Comparison of ENCODE assay signal across 24 cellular contexts in genomic region chr15:89303986-89304385, GRCh38.
"Had no signal": no experiment of that assay in that cellular context is flagged by ENCODE, and none has a peak within 500 bp of the region (broad histone marks: within the 10 kb centered on the region; RNA-seq: fewer than 3 reads in every experiment).

No MANE protein-coding gene starts in this region.

- H3K4me2 ChIP-seq: KMS-11 had no signal

- H3K9ac ChIP-seq: KMS-11 had no signal

- H3K9me3 Mint-ChIP-seq: activated CD8-positive, alpha-beta T cell treated with anti-CD3 and anti-CD28 coated beads for 36 hours; activated naive CD4-positive, alpha-beta T cell treated with anti-CD3 and anti-CD28 coated beads for 36 hours; brain; central memory CD8-positive, alpha-beta T cell; T-helper 1 cell treated with Interleukin-12 subunit alpha and Interleukin-12 subunit beta and Interleukin-4 antibody, amounts not matched to agents 30 μg/mL and 1 μg/mL, for 36 hours had no signal

- H3K4me3 Mint-ChIP-seq: activated CD8-positive, alpha-beta T cell treated with anti-CD3 and anti-CD28 coated beads for 36 hours; activated naive CD4-positive, alpha-beta T cell treated with anti-CD3 and anti-CD28 coated beads for 36 hours; activated naive CD8-positive, alpha-beta T cell; brain; central memory CD8-positive, alpha-beta T cell; T-helper 1 cell treated with Interleukin-12 subunit alpha and Interleukin-12 subunit beta and Interleukin-4 antibody, amounts not matched to agents 30 μg/mL and 1 μg/mL, for 36 hours had no signal

- H3K4me1 Mint-ChIP-seq: brain; central memory CD8-positive, alpha-beta T cell had no signal

- ATAC-seq: activated CD4-positive, CD25-positive, alpha-beta regulatory T cell treated with anti-CD3 and anti-CD28 coated beads, Interleukin-2, amount 50 U/mL, for 24 hours; activated CD8-positive, alpha-beta T cell treated with anti-CD3 and anti-CD28 coated beads for 36 hours; Panc1; Right ventricle myocardium inferior had no signal

- H3K27ac ChIP-seq: KMS-11 had no signal

- H3K27ac Mint-ChIP-seq: activated CD8-positive, alpha-beta T cell treated with anti-CD3 and anti-CD28 coated beads for 36 hours; activated naive CD4-positive, alpha-beta T cell treated with anti-CD3 and anti-CD28 coated beads for 36 hours; activated naive CD8-positive, alpha-beta T cell; brain had no signal

- DNase-seq: activated CD4-positive, alpha-beta T cell treated with anti-CD3 and anti-CD28 coated beads for 4 hours; activated CD8-positive, alpha-beta memory T cell treated with anti-CD3 and anti-CD28 coated beads, Interleukin-2, amount 50 U/mL, for 4 hours; activated CD8-positive, alpha-beta T cell treated with anti-CD3 and anti-CD28 coated beads for 36 hours; activated gamma-delta T cell; activated naive CD4-positive, alpha-beta T cell treated with anti-CD3 and anti-CD28 coated beads for 36 hours; amygdala; NCI-H1092; NCI-H1417; NCI-H1694; NCI-H2029; NCI-H2107; NCI-H345; NCI-H510A; NCI-H526 treated with DMSO at 0.1 percent for 48 hours; NCI-H82; RPMI8226 had no signal

- H3K27me3 Mint-ChIP-seq: activated CD8-positive, alpha-beta T cell treated with anti-CD3 and anti-CD28 coated beads for 36 hours; activated naive CD8-positive, alpha-beta T cell; central memory CD8-positive, alpha-beta T cell had no signal
